Comparison of ENCODE assay signal across 1 cellular context in the genomic region with DNA sequence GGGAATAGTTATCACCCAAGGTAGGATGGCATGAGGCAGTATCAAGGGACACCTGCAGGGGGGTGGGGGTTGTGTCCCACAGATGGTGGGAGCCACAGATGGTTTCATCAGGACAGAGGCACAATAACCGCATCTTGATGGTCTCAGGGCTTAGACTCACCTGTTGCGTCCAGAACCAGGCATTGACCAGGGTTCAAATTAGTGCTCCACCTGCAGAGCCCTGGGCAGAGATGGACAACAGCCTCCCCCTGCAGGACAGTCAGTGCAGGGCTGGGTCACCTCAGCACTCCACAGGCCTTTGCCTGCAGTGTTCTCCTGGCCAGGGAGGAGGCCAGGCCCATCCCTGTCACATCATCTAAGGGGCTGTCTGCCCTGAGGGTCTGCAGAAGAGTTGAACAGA.
TF ChIP-seq lines count a peak whose summit lies in the region.

No MANE protein-coding gene starts in this region.

TF ChIP-seq in GM23338, 12 proteins besides CTCF, POLR2A, EP300 and RAD21 (continued from another document):
- TF ChIP-seq, protein P1, sequence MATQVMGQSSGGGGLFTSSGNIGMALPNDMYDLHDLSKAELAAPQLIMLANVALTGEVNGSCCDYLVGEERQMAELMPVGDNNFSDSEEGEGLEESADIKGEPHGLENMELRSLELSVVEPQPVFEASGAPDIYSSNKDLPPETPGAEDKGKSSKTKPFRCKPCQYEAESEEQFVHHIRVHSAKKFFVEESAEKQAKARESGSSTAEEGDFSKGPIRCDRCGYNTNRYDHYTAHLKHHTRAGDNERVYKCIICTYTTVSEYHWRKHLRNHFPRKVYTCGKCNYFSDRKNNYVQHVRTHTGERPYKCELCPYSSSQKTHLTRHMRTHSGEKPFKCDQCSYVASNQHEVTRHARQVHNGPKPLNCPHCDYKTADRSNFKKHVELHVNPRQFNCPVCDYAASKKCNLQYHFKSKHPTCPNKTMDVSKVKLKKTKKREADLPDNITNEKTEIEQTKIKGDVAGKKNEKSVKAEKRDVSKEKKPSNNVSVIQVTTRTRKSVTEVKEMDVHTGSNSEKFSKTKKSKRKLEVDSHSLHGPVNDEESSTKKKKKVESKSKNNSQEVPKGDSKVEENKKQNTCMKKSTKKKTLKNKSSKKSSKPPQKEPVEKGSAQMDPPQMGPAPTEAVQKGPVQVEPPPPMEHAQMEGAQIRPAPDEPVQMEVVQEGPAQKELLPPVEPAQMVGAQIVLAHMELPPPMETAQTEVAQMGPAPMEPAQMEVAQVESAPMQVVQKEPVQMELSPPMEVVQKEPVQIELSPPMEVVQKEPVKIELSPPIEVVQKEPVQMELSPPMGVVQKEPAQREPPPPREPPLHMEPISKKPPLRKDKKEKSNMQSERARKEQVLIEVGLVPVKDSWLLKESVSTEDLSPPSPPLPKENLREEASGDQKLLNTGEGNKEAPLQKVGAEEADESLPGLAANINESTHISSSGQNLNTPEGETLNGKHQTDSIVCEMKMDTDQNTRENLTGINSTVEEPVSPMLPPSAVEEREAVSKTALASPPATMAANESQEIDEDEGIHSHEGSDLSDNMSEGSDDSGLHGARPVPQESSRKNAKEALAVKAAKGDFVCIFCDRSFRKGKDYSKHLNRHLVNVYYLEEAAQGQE (IDR thresholded peaks at IDR 0.05; ENCODE audit: unreplicated experiment): no peak
- TF ChIP-seq ZNF331 (CRISPR knock-in tag; IDR thresholded peaks at IDR 0.05; ENCODE audit: low read depth) (no peak), STAT1 (IDR thresholded peaks at IDR 0.05; ENCODE audit: unreplicated experiment) (no peak), NANOG (IDR thresholded peaks at IDR 0.05; ENCODE audit: borderline replicate concordance) (no peak), POLR2AphosphoS5 (IDR thresholded peaks at IDR 0.05; ENCODE audit: low read depth) (no peak), EZH2 (IDR thresholded peaks at IDR 0.05; ENCODE audit: low read depth, unreplicated experiment) (no peak), ZNF114 (CRISPR knock-in tag; IDR thresholded peaks at IDR 0.05) (no peak), EZH2phosphoT487 (IDR thresholded peaks at IDR 0.05; ENCODE audit: unreplicated experiment) (no peak), JUNB (IDR thresholded peaks at IDR 0.05; ENCODE audit: unreplicated experiment) (no peak)
- TF ChIP-seq, protein P2, sequence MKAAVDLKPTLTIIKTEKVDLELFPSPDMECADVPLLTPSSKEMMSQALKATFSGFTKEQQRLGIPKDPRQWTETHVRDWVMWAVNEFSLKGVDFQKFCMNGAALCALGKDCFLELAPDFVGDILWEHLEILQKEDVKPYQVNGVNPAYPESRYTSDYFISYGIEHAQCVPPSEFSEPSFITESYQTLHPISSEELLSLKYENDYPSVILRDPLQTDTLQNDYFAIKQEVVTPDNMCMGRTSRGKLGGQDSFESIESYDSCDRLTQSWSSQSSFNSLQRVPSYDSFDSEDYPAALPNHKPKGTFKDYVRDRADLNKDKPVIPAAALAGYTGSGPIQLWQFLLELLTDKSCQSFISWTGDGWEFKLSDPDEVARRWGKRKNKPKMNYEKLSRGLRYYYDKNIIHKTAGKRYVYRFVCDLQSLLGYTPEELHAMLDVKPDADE (IDR thresholded peaks at IDR 0.05): no peak
